Comparison of ENCODE assay signal across 18 cellular contexts in genomic region chr11:78973833-78974232, GRCh38.
DNase-seq lines count a peak whose midpoint lies in the region; ATAC-seq and TF ChIP-seq lines count a peak whose summit lies in the region.
"Had no signal": no experiment of that assay in that cellular context is flagged by ENCODE, and none has a peak within 500 bp of the region (broad histone marks: within the 10 kb centered on the region; RNA-seq: fewer than 3 reads in every experiment).

No MANE protein-coding gene starts in this region.

- no peaks in the 10 kb centered on the region for H3K36me3 Mint-ChIP-seq in WTC11
- H3K36me3 Mint-ChIP-seq in nephron (ENCODE audit: low read depth) = peaks cover 3% of the 10 kb centered on the region
- H3K36me3 Mint-ChIP-seq: CD8-positive, alpha-beta T cell; IgD-negative memory B cell had no signal

- H3K9me3 Mint-ChIP-seq in WTC11 (peaks cover 7% of the 10 kb centered on the region), nephron (no peaks in the 10 kb centered on the region)

- no peak overlapping the region for H3K4me3 ChIP-seq in H7 (ENCODE audit: insufficient read depth, low read depth, low read length)
- H3K4me3 ChIP-seq: BLaER1 treated with 17β-estradiol and CSF1 and Interleukin-3, amounts not matched to agents 10 nM and 100 nM had no signal

- H3K27me3 Mint-ChIP-seq in WTC11 (ENCODE audit: low read depth) (peaks cover 8% of the 10 kb centered on the region), nephron (ENCODE audit: low read depth) (no peaks in the 10 kb centered on the region)

- ATAC-seq in WTC11 = peak; percentile 96
- ATAC-seq: CD8-positive, alpha-beta T cell; HepG2 had no signal

- H3K27me3 ChIP-seq in H7 (ENCODE audit: control insufficient read depth, insufficient read depth, low read length) = no peaks in the 10 kb centered on the region
- H3K27me3 ChIP-seq: BLaER1 treated with 17β-estradiol and CSF1 and Interleukin-3, amounts not matched to agents 10 nM and 100 nM had no signal

- H3K4me1 Mint-ChIP-seq in WTC11 = peaks cover 13% of the 10 kb centered on the region
- H3K4me1 Mint-ChIP-seq in nephron = peaks cover 29% of the 10 kb centered on the region
- H3K4me1 Mint-ChIP-seq: B cell, IgD-negative memory B cell had no signal

- H3K4me3 Mint-ChIP-seq in WTC11 (no peak overlapping the region), nephron (no peak overlapping the region)
- H3K4me3 Mint-ChIP-seq: B cell; CD8-positive, alpha-beta T cell; IgD-negative memory B cell had no signal

- no peaks in the 10 kb centered on the region for H3K36me3 ChIP-seq in H7 (replicated peaks; ENCODE audit: control insufficient read depth, insufficient read depth, low read length)
- H3K36me3 ChIP-seq: BLaER1 treated with 17β-estradiol and CSF1 and Interleukin-3, amounts not matched to agents 10 nM and 100 nM had no signal

- POLR2A ChIA-PET in WTC11 (lab: Charles Lee) = no interaction called here

- CTCF ChIA-PET in WTC11 (lab: Charles Lee) = interaction anchor here (1.1 to 1.4 kb wide), 3 partner anchors 12 to 258 kb away, joined by 3 to 4 read pairs (median 3); no protein-coding TSS in a partner anchor

- H3K27ac Mint-ChIP-seq in WTC11 = no peak overlapping the region
- peak overlapping the region in 2 of 3 experiments; percentile 50 to 55 for H3K27ac Mint-ChIP-seq in nephron
- H3K27ac Mint-ChIP-seq: B cell; CD8-positive, alpha-beta T cell; IgD-negative memory B cell had no signal

- peak; percentile 36 for DNase-seq in H7
- DNase-seq in WTC11 (ENCODE audit: low spot score) = no peak
- peak; percentile 14 for DNase-seq in iPS DF 4.7 (ENCODE audit: extremely low read depth, low spot score)
- no peak for DNase-seq in stimulated activated CD4-positive, alpha-beta T cell treated with anti-CD3 and anti-CD28 coated beads, Interleukin-15, amount 100 ng/mL, for 24 hours
- no peak for DNase-seq in EL
- no peak for DNase-seq in DMS153 (lab: John Stamatoyannopoulos, UW)
- DNase-seq in occipital lobe (lab: John Stamatoyannopoulos, UW) = no peak
- DNase-seq: 8988T; Calu3; CD8-positive, alpha-beta T cell; DMS53; DND-41; KBM-7 had no signal

- TF ChIP-seq CTCF in WTC11 (IDR thresholded peaks at IDR 0.05) (no peak), nephron (IDR thresholded peaks at IDR 0.05; ENCODE audit: unreplicated experiment in 3 of 3) (no peak)

TF ChIP-seq in WTC11, 78 proteins besides CTCF, POLR2A, EP300 and RAD21:
- no peak for TF ChIP-seq ELF4 (CRISPR knock-in tag; IDR thresholded peaks at IDR 0.05; ENCODE audit: low read depth)
- TF ChIP-seq FOXK1 (CRISPR knock-in tag; IDR thresholded peaks at IDR 0.05) = 0 out of 2 replicates have a peak, but pooled peaks have one; percentile 44

Comparison
In these comparisons a context has a peak if more than half of its experiments do, and no peak if none do; other contexts are left out.
1. DNase-seq: peak in H7 (single experiment) and iPS DF 4.7 (single experiment); none in WTC11 (single experiment), stimulated activated CD4-positive, alpha-beta T cell treated with anti-CD3 and anti-CD28 coated beads, Interleukin-15, amount 100 ng/mL, for 24 hours (single experiment), EL (single experiment), DMS153 (single experiment) and occipital lobe (single experiment).